ENCODE assay signal across 24 cellular contexts in genomic region chr10:28631896-28632596, GRCh38. TPM values are rescaled to one million over a fixed set of nuclear protein-coding genes. Genes with fewer than 3 reads are reported as not detected.
DNase-seq lines count a peak whose midpoint lies in the region; ATAC-seq and TF ChIP-seq lines count a peak whose summit lies in the region.
"Had no signal": no experiment of that assay in that cellular context is flagged by ENCODE, and none has a peak within 500 bp of the region (broad histone marks: within the 10 kb centered on the region; RNA-seq: fewer than 3 reads in every experiment).

No MANE protein-coding gene starts in this region.

- H3K4me3 ChIP-seq in epithelial cell of esophagus (ENCODE audit: low read length) (no peak overlapping the region), gastroesophageal sphincter (no peak overlapping the region)
- H3K4me3 ChIP-seq: dorsolateral prefrontal cortex, esophagus muscularis mucosa, heart right ventricle, lung, ovary, thoracic aorta had no signal

- ATAC-seq in gastroesophageal sphincter: no peak
- ATAC-seq in GM18858 (IDR thresholded peaks at IDR 0.05; ENCODE audit: unreplicated experiment): no peak
- ATAC-seq: activated CD8-positive, alpha-beta memory T cell treated with anti-CD3 and anti-CD28 coated beads, Interleukin-2, amount 10 ng/mL, durations not matched to agents 7 days and 5 days; activated naive CD8-positive, alpha-beta T cell treated with anti-CD3 and anti-CD28 coated beads, Interleukin-2, amount 50 U/mL, for 24 hours; heart right ventricle; sciatic nerve; stimulated activated effector memory CD8-positive, alpha-beta T cell treated with anti-CD3 and anti-CD28 coated beads, Interleukin-12 subunit alpha, Interleukin-12 subunit beta, amount 100 ng/mL, for 72 hours had no signal

- peaks cover 6% of the 10 kb centered on the region for H3K27me3 ChIP-seq in gastroesophageal sphincter
- H3K27me3 ChIP-seq: ovary had no signal

- H3K9me3 ChIP-seq in gastroesophageal sphincter: no peaks in the 10 kb centered on the region
- H3K9me3 ChIP-seq: esophagus muscularis mucosa, heart right ventricle, ovary, thoracic aorta had no signal

- 74 to 85% methylated on average over 4 to 5 of the region's 5 CpGs for WGBS in gastroesophageal sphincter (ENCODE audit: low coverage in 1 of 2), 2 donors

- no peak overlapping the region for H3K27ac ChIP-seq in gastroesophageal sphincter
- H3K27ac ChIP-seq: dorsolateral prefrontal cortex, esophagus muscularis mucosa, heart right ventricle, ovary, thoracic aorta had no signal

- H3K4me1 ChIP-seq in gastroesophageal sphincter: peaks cover 0 to 8% (median 0%) of the 10 kb centered on the region in 3 donors

- TF ChIP-seq POLR2A in gastroesophageal sphincter (IDR thresholded peaks at IDR 0.05): no peak

- DNase-seq in ELR (ENCODE audit: low read depth) (peak; percentile 40), M059J (ENCODE audit: low read depth) (peak; percentile 83), epithelial cell of esophagus (ENCODE audit: low read depth) (peak; percentile 34), mesenteric fat pad (ENCODE audit: low spot score) (peak; percentile 5), germinal center (ENCODE audit: low spot score) (no peak)
- DNase-seq in activated CD8-positive, alpha-beta memory T cell treated with anti-CD3 and anti-CD28 coated beads, Interleukin-2, amount 50 U/mL, for 48 hours: no peak
- DNase-seq: activated CD8-positive, alpha-beta memory T cell treated with anti-CD3 and anti-CD28 coated beads, Interleukin-2, amount 10 ng/mL, durations not matched to agents 7 days and 5 days; activated naive CD8-positive, alpha-beta T cell treated with anti-CD3 and anti-CD28 coated beads, Interleukin-2, amount 50 U/mL, for 24 hours; dorsolateral prefrontal cortex; heart right ventricle; immature natural killer cell; NCI-H1048; NCI-H2029 treated with DMSO at 0.1 percent for 48 hours; NCI-H446; NK-92 treated with Interleukin-12 subunit alpha and Interleukin-12 subunit beta, amount 100 ng/mL, for 24 hours; ovary; RPMI8226 had no signal

- H3K36me3 ChIP-seq in gastroesophageal sphincter: no peaks in the 10 kb centered on the region
- H3K36me3 ChIP-seq: esophagus muscularis mucosa, heart right ventricle, ovary, thoracic aorta had no signal

- no peak for TF ChIP-seq EP300 in gastroesophageal sphincter (IDR thresholded peaks at IDR 0.05)

- TF ChIP-seq CTCF in epithelial cell of esophagus (IDR thresholded peaks at IDR 0.05; ENCODE audit: insufficient read depth, low read depth, low read length, missing control alignments): no peak
- no peak for TF ChIP-seq CTCF in gastroesophageal sphincter (IDR thresholded peaks at IDR 0.05)

RNA-seq across cellular contexts. Expression of gene BAMBI, which starts 45.3 kb away (rescaled TPM):
- total RNA-seq in M059J (2014; rRNA removed; shearing (Covaris generic)): 23.1 and 23.7 TPM in 2 replicates
- 14.3 TPM for total RNA-seq in mesenteric fat pad
- total RNA-seq in gastroesophageal sphincter: 1 to 10 TPM; 5.6 to 6.0 (median 5.8) TPM

Comparison
In these comparisons a context has a peak if more than half of its experiments do, and no peak if none do; other contexts are left out.
1. DNase-seq: peak in ELR (single experiment), M059J (single experiment), epithelial cell of esophagus (single experiment) and mesenteric fat pad (single experiment); none in activated CD8-positive, alpha-beta memory T cell treated with anti-CD3 and anti-CD28 coated beads, Interleukin-2, amount 50 U/mL, for 48 hours (single experiment) and germinal center (single experiment).